Comparison of ENCODE assay signal across 7 cellular contexts in genomic region chr10:87659571-87660483, GRCh38. TPM values are rescaled to one million over a fixed set of nuclear protein-coding genes. Genes with fewer than 3 reads are reported as not detected.
DNase-seq lines count a peak whose midpoint lies in the region; TF ChIP-seq lines count a peak whose summit lies in the region.

PAPSS2 (plus strand) TSS chr10:87659878; CDS start chr10:87659982, 104 bp downstream.

- H3K27ac Mint-ChIP-seq in activated CD4-positive, alpha-beta T cell treated with anti-CD3 and anti-CD28 coated beads, Interleukin-2, amount 10 ng/mL, durations not matched to agents 7 days and 5 days: no peak within 1 kb of the TSS

- POLR2A ChIA-PET in activated CD4-positive, alpha-beta T cell treated with anti-CD3 and anti-CD28 coated beads, Interleukin-2, amount 10 ng/mL, durations not matched to agents 7 days and 5 days (lab: Charles Lee): no interaction called here

- no peak for TF ChIP-seq CTCF in GM12864 (IDR thresholded peaks at IDR 0.05; ENCODE audit: low read depth, low read length, missing control alignments)
- no peak for TF ChIP-seq CTCF in epithelial cell of esophagus (IDR thresholded peaks at IDR 0.05; ENCODE audit: insufficient read depth, low read depth, low read length, missing control alignments)

- peaks cover 10% of the 10 kb centered on the region for H3K4me1 Mint-ChIP-seq in activated CD4-positive, alpha-beta T cell treated with anti-CD3 and anti-CD28 coated beads, Interleukin-2, amount 10 ng/mL, durations not matched to agents 7 days and 5 days

- in situ Hi-C loops in KBM-7 (cut with MboI; ENCODE audit: low pct_unique_long_range_greater_than_20kb, low sequenced_read_pairs): no loop called here

- no peaks in the 10 kb centered on the region for H3K36me3 ChIP-seq in thymus (ENCODE audit: control insufficient read depth, insufficient read depth)

- peak within 1 kb of the TSS; percentile 68 for H3K4me3 Mint-ChIP-seq in activated CD4-positive, alpha-beta T cell treated with anti-CD3 and anti-CD28 coated beads, Interleukin-2, amount 10 ng/mL, durations not matched to agents 7 days and 5 days

- CTCF ChIA-PET in activated CD4-positive, alpha-beta T cell treated with anti-CD3 and anti-CD28 coated beads, Interleukin-2, amount 10 ng/mL, durations not matched to agents 7 days and 5 days (lab: Charles Lee): interaction anchor here (1.0 kb wide), 1 partner anchor 10 kb away, joined by 3 read pairs; no protein-coding TSS in a partner anchor

- H3K27me3 ChIP-seq in mononuclear cell (ENCODE audit: insufficient read depth, low read length): peaks cover 23% of the 10 kb centered on the region
- peaks cover 9% of the 10 kb centered on the region for H3K27me3 ChIP-seq in thymus (ENCODE audit: control insufficient read depth, insufficient read depth)

- no peak for DNase-seq in GM12864 (ENCODE audit: low read depth)
- DNase-seq in KBM-7: peak; percentile 42
- DNase-seq in activated CD4-positive, alpha-beta T cell treated with anti-CD3 and anti-CD28 coated beads, Interleukin-2, amount 10 ng/mL, durations not matched to agents 7 days and 5 days: peak; percentile 9
- peak; percentile 49 for DNase-seq in epithelial cell of esophagus (ENCODE audit: low read depth)
- no peak for DNase-seq in effector CD4-positive, alpha-beta T cell

- peak within 1 kb of the TSS; percentile 55 for H3K4me3 ChIP-seq in GM12864 (ENCODE audit: low read depth, low read length)
- H3K4me3 ChIP-seq in epithelial cell of esophagus (ENCODE audit: low read length): peak within 1 kb of the TSS; percentile 56
- peak within 1 kb of the TSS; percentile 42 for H3K4me3 ChIP-seq in mononuclear cell (ENCODE audit: low read length)
- peak within 1 kb of the TSS; percentile 60 for H3K4me3 ChIP-seq in thymus (ENCODE audit: low read length)

- no peaks in the 10 kb centered on the region for H3K9me3 Mint-ChIP-seq in activated CD4-positive, alpha-beta T cell treated with anti-CD3 and anti-CD28 coated beads, Interleukin-2, amount 10 ng/mL, durations not matched to agents 7 days and 5 days

- H3K27me3 Mint-ChIP-seq in activated CD4-positive, alpha-beta T cell treated with anti-CD3 and anti-CD28 coated beads, Interleukin-2, amount 10 ng/mL, durations not matched to agents 7 days and 5 days: peaks cover 40% of the 10 kb centered on the region

- H3K9me3 ChIP-seq in mononuclear cell (ENCODE audit: low read depth, low read length) (no peaks in the 10 kb centered on the region), thymus (ENCODE audit: control insufficient read depth) (no peaks in the 10 kb centered on the region)

- H3K4me1 ChIP-seq in mononuclear cell (ENCODE audit: insufficient read depth, low read length) (peaks cover 23% of the 10 kb centered on the region), thymus (ENCODE audit: control insufficient read depth, insufficient read depth, low read length) (peaks cover 4% of the 10 kb centered on the region)

- no peaks in the 10 kb centered on the region for H3K36me3 Mint-ChIP-seq in activated CD4-positive, alpha-beta T cell treated with anti-CD3 and anti-CD28 coated beads, Interleukin-2, amount 10 ng/mL, durations not matched to agents 7 days and 5 days (ENCODE audit: low read depth)

- WGBS in thymus: 2% methylated on average over 82 of the region's 82 CpGs

- peak within 1 kb of the TSS; percentile 25 for H3K27ac ChIP-seq in thymus (ENCODE audit: low read depth)

RNA-seq across cellular contexts. Expression of gene PAPSS2, which starts in this region (rescaled TPM):
- total RNA-seq in activated CD4-positive, alpha-beta T cell treated with anti-CD3 and anti-CD28 coated beads, Interleukin-2, amount 10 ng/mL, durations not matched to agents 7 days and 5 days: under 1 TPM in 1 of 2 experiments, not detected in 1; 0.08 TPM
- 1.7 TPM for total RNA-seq in mononuclear cell
- polyA plus RNA-seq in thymus: 5.8 TPM

Comparison
In these comparisons a context has a peak if more than half of its experiments do, and no peak if none do; other contexts are left out.
1. Peak in DNase-seq in activated CD4-positive, alpha-beta T cell treated with anti-CD3 and anti-CD28 coated beads, Interleukin-2, amount 10 ng/mL, durations not matched to agents 7 days and 5 days; RNA of the gene not detected or under 1 TPM.
2. DNase-seq: peak in KBM-7 (single experiment) and epithelial cell of esophagus (single experiment); none in GM12864 (single experiment) and effector CD4-positive, alpha-beta T cell (single experiment).
3. Peak in every context shown above with its lines, with median percentiles within 50 percentile points of each other: H3K4me3 ChIP-seq.